Comparison of ENCODE assay signal across 19 cellular contexts in genomic region chr15:74655424-74655823, GRCh38. TPM values are rescaled to one million over a fixed set of nuclear protein-coding genes. Genes with fewer than 3 reads are reported as not detected.
DNase-seq lines count a peak whose midpoint lies in the region; ATAC-seq and TF ChIP-seq lines count a peak whose summit lies in the region.
"Had no signal": no experiment of that assay in that cellular context is flagged by ENCODE, and none has a peak within 500 bp of the region (broad histone marks: within the 10 kb centered on the region; RNA-seq: fewer than 3 reads in every experiment).

No MANE protein-coding gene starts in this region.

- H3K36me3 Mint-ChIP-seq in activated T-cell treated with anti-CD3 and anti-CD28 coated beads, Interleukin-2, amount 50 U/mL, for 24 hours (ENCODE audit: low read depth): peaks cover 47% of the 10 kb centered on the region
- peaks cover 30% of the 10 kb centered on the region for H3K36me3 Mint-ChIP-seq in activated B cell treated with CpG ODN at 0.5 μM for 24 hours (ENCODE audit: low read depth)

- TF ChIP-seq CTCF in activated B cell treated with CpG ODN at 0.5 μM for 24 hours (IDR thresholded peaks at IDR 0.05): no peak

- peak overlapping the region; percentile 69 for H3K27ac Mint-ChIP-seq in activated T-cell treated with anti-CD3 and anti-CD28 coated beads, Interleukin-2, amount 50 U/mL, for 24 hours
- no peak overlapping the region for H3K27ac Mint-ChIP-seq in activated B cell treated with CpG ODN at 0.5 μM for 24 hours
- H3K27ac Mint-ChIP-seq: activated T-helper 1 cell treated with anti-CD3 and anti-CD28 coated beads, Interleukin-12 subunit alpha, Interleukin-12 subunit beta, Interleukin-2, Interleukin-4 antibody, amounts not matched to agents 30 ng/mL and 10 ng/mL and 1 ng/mL, durations not matched to agents 14 hours and 24 hours and 36 hours had no signal

- CTCF ChIA-PET in activated B cell treated with CpG ODN at 0.5 μM for 24 hours (lab: Charles Lee): interaction anchor here (1.0 kb wide), 1 partner anchor 113 kb away, joined by 4 read pairs; no protein-coding TSS in a partner anchor

- ATAC-seq in activated B cell treated with CpG ODN at 0.5 μM for 24 hours (ENCODE audit: low read depth): peak; percentile 49
- ATAC-seq: naive thymus-derived CD8-positive, alpha-beta T cell; right cardiac atrium had no signal

- no peaks in the 10 kb centered on the region for H3K9me3 Mint-ChIP-seq in activated T-cell treated with anti-CD3 and anti-CD28 coated beads, Interleukin-2, amount 50 U/mL, for 24 hours
- no peaks in the 10 kb centered on the region for H3K9me3 Mint-ChIP-seq in activated B cell treated with CpG ODN at 0.5 μM for 24 hours
- H3K9me3 Mint-ChIP-seq: activated T-helper 1 cell treated with anti-CD3 and anti-CD28 coated beads, Interleukin-12 subunit alpha, Interleukin-12 subunit beta, Interleukin-2, Interleukin-4 antibody, amounts not matched to agents 30 ng/mL and 10 ng/mL and 1 ng/mL, durations not matched to agents 14 hours and 24 hours and 36 hours; naive thymus-derived CD8-positive, alpha-beta T cell had no signal

- no peak overlapping the region for H3K4me3 Mint-ChIP-seq in activated T-cell treated with anti-CD3 and anti-CD28 coated beads, Interleukin-2, amount 50 U/mL, for 24 hours
- no peak overlapping the region for H3K4me3 Mint-ChIP-seq in activated B cell treated with CpG ODN at 0.5 μM for 24 hours
- H3K4me3 Mint-ChIP-seq: activated T-helper 1 cell treated with anti-CD3 and anti-CD28 coated beads, Interleukin-12 subunit alpha, Interleukin-12 subunit beta, Interleukin-2, Interleukin-4 antibody, amounts not matched to agents 30 ng/mL and 10 ng/mL and 1 ng/mL, durations not matched to agents 14 hours and 24 hours and 36 hours; naive thymus-derived CD8-positive, alpha-beta T cell had no signal

- TF ChIP-seq RAD21 in Ishikawa (IDR thresholded peaks at IDR 0.05; ENCODE audit: low read depth): no peak

- H3K27me3 Mint-ChIP-seq in activated T-cell treated with anti-CD3 and anti-CD28 coated beads, Interleukin-2, amount 50 U/mL, for 24 hours: no peaks in the 10 kb centered on the region
- no peaks in the 10 kb centered on the region for H3K27me3 Mint-ChIP-seq in activated B cell treated with CpG ODN at 0.5 μM for 24 hours
- H3K27me3 Mint-ChIP-seq: naive thymus-derived CD8-positive, alpha-beta T cell had no signal

- DNase-seq in activated T-cell treated with anti-CD3 and anti-CD28 coated beads, Interleukin-2, amount 50 U/mL, for 24 hours: no peak
- no peak for DNase-seq in activated T-cell treated with anti-CD3 and anti-CD28 coated beads, Interleukin-2, amount 50 U/mL, for 1 hour
- DNase-seq in activated B cell treated with CpG ODN at 0.5 μM for 24 hours (no peak), renal cortical epithelial cell (ENCODE audit: low read depth) (peak; percentile 32), HuH-7.5 (ENCODE audit: low spot score) (no peak), dedifferentiated amniotic fluid mesenchymal stem cell (ENCODE audit: extremely low spot score) (no peak), COR-L47 (lab: John Stamatoyannopoulos, UW) (no peak)
- DNase-seq: AML-193; caudate nucleus; HCEC 1CT; naive thymus-derived CD8-positive, alpha-beta T cell; NCI-H1092; NCI-H748 treated with DMSO at 0.1 percent for 48 hours; right cardiac atrium; SHP77 treated with DMSO at 0.1 percent for 48 hours; stimulated activated CD4-positive, alpha-beta T cell treated with anti-CD3 and anti-CD28 coated beads, Interleukin-4, amount 100 ng/mL, for 24 hours; stimulated activated naive CD4-positive, alpha-beta T cell treated with Interleukin-2 at 50 U/mL for 16 hours had no signal

- POLR2A ChIA-PET in activated B cell treated with CpG ODN at 0.5 μM for 24 hours (lab: Charles Lee): no interaction called here

- TF ChIP-seq EP300 in Ishikawa (IDR thresholded peaks at IDR 0.05; ENCODE audit: borderline replicate concordance): peak; percentile 77; the same call in 1 of the 2 replicates

- intact Hi-C loops in activated B cell treated with CpG ODN at 0.5 μM for 24 hours (cut with micrococcal nuclease): no loop called here

- peaks cover 20% of the 10 kb centered on the region for H3K4me1 Mint-ChIP-seq in activated T-cell treated with anti-CD3 and anti-CD28 coated beads, Interleukin-2, amount 50 U/mL, for 24 hours (ENCODE audit: low read depth)
- H3K4me1 Mint-ChIP-seq in activated B cell treated with CpG ODN at 0.5 μM for 24 hours: peaks cover 31% of the 10 kb centered on the region

TF ChIP-seq in Ishikawa, 13 proteins besides CTCF, POLR2A, EP300 and RAD21:
- TF ChIP-seq TEAD4 (IDR thresholded peaks at IDR 0.05): peak; percentile 40; the same call in 1 of the 2 replicates
- TF ChIP-seq REST (IDR thresholded peaks at IDR 0.05; ENCODE audit: low read depth): no peak
- TF ChIP-seq CREB1 (IDR thresholded peaks at IDR 0.05; ENCODE audit: low read depth): no peak
- TF ChIP-seq FOXM1 (IDR thresholded peaks at IDR 0.05; ENCODE audit: borderline replicate concordance, low read depth): no peak
- TF ChIP-seq MAX (IDR thresholded peaks at IDR 0.05): no peak; the same call in 1 of the 2 replicates
- TF ChIP-seq YY1 (IDR thresholded peaks at IDR 0.05; ENCODE audit: low read depth): no peak
- no peak for TF ChIP-seq EGR1 (IDR thresholded peaks at IDR 0.05)
- TF ChIP-seq CEBPB (IDR thresholded peaks at IDR 0.05): no peak
- TF ChIP-seq USF1 (IDR thresholded peaks at IDR 0.05): no peak
- TF ChIP-seq ZBTB7A (IDR thresholded peaks at IDR 0.05; ENCODE audit: low read depth): no peak
- TF ChIP-seq TCF12 (IDR thresholded peaks at IDR 0.05; ENCODE audit: low read depth): peak; percentile 71
- TF ChIP-seq NFIC (IDR thresholded peaks at IDR 0.05): peak; percentile 76
- TF ChIP-seq TAF1 (IDR thresholded peaks at IDR 0.05; ENCODE audit: low read depth): no peak

RNA-seq across cellular contexts. Expression of gene CLK3, which starts 39.8 kb away (rescaled TPM):
- 100 and 116 TPM in 2 replicates for total RNA-seq in activated B cell treated with CpG ODN at 0.5 μM for 24 hours
- 74.8 and 92.0 TPM in 2 replicates for total RNA-seq in renal cortical epithelial cell

RNA-seq across cellular contexts. Expression of gene EDC3, which starts 40.4 kb away (rescaled TPM):
- total RNA-seq in activated B cell treated with CpG ODN at 0.5 μM for 24 hours (44.8 and 49.5 TPM in 2 replicates), renal cortical epithelial cell (5.4 and 16.5 TPM in 2 replicates)
